In the genomic region with DNA sequence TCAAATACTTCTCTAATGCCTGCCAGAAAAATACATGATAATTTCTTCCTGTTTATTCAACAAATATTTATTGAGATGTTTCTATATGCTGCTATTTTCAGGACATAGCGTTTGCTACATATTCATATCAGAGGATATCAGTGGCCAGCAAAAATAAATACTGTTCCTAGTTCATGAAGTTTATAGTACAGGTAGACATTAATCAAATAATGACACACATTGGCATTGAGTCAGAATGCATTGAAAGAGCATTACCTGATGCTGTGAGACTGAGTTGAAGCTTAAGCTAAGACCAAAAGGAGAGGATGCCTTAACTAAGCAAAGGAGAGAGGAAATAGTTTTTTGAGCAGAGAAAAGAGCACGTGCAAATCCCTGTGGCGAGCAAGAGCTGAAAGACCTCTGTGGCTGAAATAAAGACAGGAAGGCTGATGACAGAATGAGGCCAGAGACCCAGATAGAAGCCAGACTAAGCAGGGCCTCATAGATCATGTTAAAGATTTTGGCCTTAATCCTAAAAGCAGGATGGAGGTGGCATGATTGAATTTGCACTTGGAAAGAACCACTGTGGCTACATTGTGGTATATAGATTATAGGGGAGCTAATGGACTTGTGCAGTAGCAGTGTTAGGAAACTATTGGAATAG, we compare ENCODE assay signal across 22 cellular contexts. TPM values are rescaled to one million over a fixed set of nuclear protein-coding genes. Genes with fewer than 3 reads are reported as not detected.
DNase-seq lines count a peak whose midpoint lies in the region; ATAC-seq, FAIRE-seq and TF ChIP-seq lines count a peak whose summit lies in the region.
"Had no signal": no experiment of that assay in that cellular context is flagged by ENCODE, and none has a peak within 500 bp of the region (broad histone marks: within the 10 kb centered on the region; RNA-seq: fewer than 3 reads in every experiment).

No MANE protein-coding gene starts in this region.

- FAIRE-seq in astrocyte (lab: Jason Lieb, UNC) (no peak), pancreas (lab: Jason Lieb, UNC) (no peak)

- peak overlapping the region; percentile 14 for H3K27ac Mint-ChIP-seq in activated CD4-positive, alpha-beta T cell treated with anti-CD3 and anti-CD28 coated beads for 36 hours
- no peak overlapping the region for H3K27ac Mint-ChIP-seq in astrocyte (ENCODE audit: unreplicated experiment)
- H3K27ac Mint-ChIP-seq: CD14-positive monocyte, IgD-negative memory B cell had no signal

- no peaks in the 10 kb centered on the region for H3K9me3 Mint-ChIP-seq in activated CD4-positive, alpha-beta T cell treated with anti-CD3 and anti-CD28 coated beads for 36 hours (ENCODE audit: low read depth)
- peaks cover 1% of the 10 kb centered on the region for H3K9me3 Mint-ChIP-seq in astrocyte (ENCODE audit: unreplicated experiment)
- H3K9me3 Mint-ChIP-seq: CD14-positive monocyte, IgD-negative memory B cell had no signal

- peaks cover 53% of the 10 kb centered on the region for H3K4me1 Mint-ChIP-seq in activated CD4-positive, alpha-beta T cell treated with anti-CD3 and anti-CD28 coated beads for 36 hours
- H3K4me1 Mint-ChIP-seq in astrocyte (ENCODE audit: low read depth, unreplicated experiment) = no peaks in the 10 kb centered on the region
- H3K4me1 Mint-ChIP-seq: IgD-negative memory B cell had no signal

- H3K27me3 ChIP-seq in astrocyte (ENCODE audit: insufficient read depth, low read length) = no peaks in the 10 kb centered on the region
- H3K27me3 ChIP-seq in pancreas = no peaks in the 10 kb centered on the region

- CTCF ChIA-PET in activated CD4-positive, alpha-beta T cell treated with anti-CD3 and anti-CD28 coated beads for 36 hours (lab: Charles Lee) = interaction anchor here (0.7 to 1.6 kb wide), 4 partner anchors 22 to 80 kb away, joined by 3 read pairs; no protein-coding TSS in a partner anchor

- H3K36me3 ChIP-seq in astrocyte (ENCODE audit: insufficient read depth, low read length) (no peaks in the 10 kb centered on the region), pancreas (no peaks in the 10 kb centered on the region)

- H3K36me3 Mint-ChIP-seq in activated CD4-positive, alpha-beta T cell treated with anti-CD3 and anti-CD28 coated beads for 36 hours (ENCODE audit: low read depth) = peaks cover 30% of the 10 kb centered on the region
- H3K36me3 Mint-ChIP-seq in astrocyte (ENCODE audit: low read depth, unreplicated experiment) = no peaks in the 10 kb centered on the region
- H3K36me3 Mint-ChIP-seq: IgD-negative memory B cell had no signal

- H3K27ac ChIP-seq in astrocyte (ENCODE audit: low read depth, low read length) (no peak overlapping the region), pancreas (no peak overlapping the region)
- H3K27ac ChIP-seq: PC-9, RWPE1 had no signal

- POLR2A ChIA-PET in activated CD4-positive, alpha-beta T cell treated with anti-CD3 and anti-CD28 coated beads for 36 hours (lab: Charles Lee) = no interaction called here

- intact Hi-C loops in activated CD4-positive, alpha-beta T cell treated with anti-CD3 and anti-CD28 coated beads for 36 hours (cut with DNase I, micrococcal nuclease) = loop anchor here in 1 of 2 experiments (5.0 kb wide), 1 partner anchor 34 kb away; the partner anchor contains the start of gene FAM241A
- intact Hi-C loops in pancreas (cut with DNase I) = no loop called here
- intact Hi-C loops in left ventricle myocardium superior (cut with micrococcal nuclease) = no loop called here

- H3K27me3 Mint-ChIP-seq in activated CD4-positive, alpha-beta T cell treated with anti-CD3 and anti-CD28 coated beads for 36 hours = no peaks in the 10 kb centered on the region
- H3K27me3 Mint-ChIP-seq in astrocyte (ENCODE audit: low read depth, unreplicated experiment) = no peaks in the 10 kb centered on the region
- H3K27me3 Mint-ChIP-seq: IgD-negative memory B cell had no signal

- no peaks in the 10 kb centered on the region for H3K79me2 ChIP-seq in astrocyte (ENCODE audit: insufficient read depth, low read length)

- H3K4me3 Mint-ChIP-seq in activated CD4-positive, alpha-beta T cell treated with anti-CD3 and anti-CD28 coated beads for 36 hours = no peak overlapping the region
- no peak overlapping the region for H3K4me3 Mint-ChIP-seq in astrocyte (ENCODE audit: unreplicated experiment)
- H3K4me3 Mint-ChIP-seq: CD14-positive monocyte, IgD-negative memory B cell had no signal

- no peak overlapping the region for H2AFZ ChIP-seq in astrocyte (ENCODE audit: low read depth, low read length)
- H2AFZ ChIP-seq: PC-9 had no signal

- no peak overlapping the region for H3K9ac ChIP-seq in astrocyte (ENCODE audit: low read length)

- H3K4me3 ChIP-seq in LNCaP clone FGC (ENCODE audit: low read depth, low read length) (no peak overlapping the region), astrocyte (ENCODE audit: insufficient read depth, low read depth, low read length) (no peak overlapping the region), pancreas (no peak overlapping the region)
- H3K4me3 ChIP-seq: PC-9 had no signal

- H3K4me1 ChIP-seq in astrocyte (ENCODE audit: insufficient read depth, low read length) (no peaks in the 10 kb centered on the region), pancreas (no peaks in the 10 kb centered on the region)

- no peak overlapping the region for H3K4me2 ChIP-seq in astrocyte (ENCODE audit: low read length)
- H3K4me2 ChIP-seq: PC-9 had no signal

- H4K20me1 ChIP-seq in astrocyte (ENCODE audit: insufficient read depth, low read length) = no peaks in the 10 kb centered on the region

- ATAC-seq in activated CD4-positive, alpha-beta T cell treated with anti-CD3 and anti-CD28 coated beads for 36 hours = no peak
- ATAC-seq in pancreas = peak in 3 of 4 donors; percentile 23 to 51 (median 34)
- ATAC-seq in GM19397 (IDR thresholded peaks at IDR 0.05; ENCODE audit: unreplicated experiment) = no peak
- ATAC-seq in left ventricle myocardium superior = no peak

- TF ChIP-seq CTCF in LNCaP clone FGC (IDR thresholded peaks at IDR 0.05; ENCODE audit: control insufficient read depth, extremely low read depth, insufficient read depth) (no peak), astrocyte (IDR thresholded peaks at IDR 0.05; ENCODE audit: insufficient read depth, low read depth, low read length) (no peak), pancreas (IDR thresholded peaks at IDR 0.05) (no peak)

- no peak for DNase-seq in activated CD4-positive, alpha-beta T cell treated with anti-CD3 and anti-CD28 coated beads for 36 hours
- no peak for DNase-seq in activated CD4-positive, alpha-beta T cell treated with anti-CD3 and anti-CD28 coated beads for 4 hours
- DNase-seq in LNCaP clone FGC (ENCODE audit: low read depth) = peak; percentile 63
- peak; percentile 29 for DNase-seq in astrocyte (ENCODE audit: low read depth)
- DNase-seq in pancreas = no peak
- no peak for DNase-seq in T1000 (lab: John Stamatoyannopoulos, UW)
- DNase-seq in left ventricle myocardium superior = no peak
- DNase-seq: 8988T, COR-L47, GOT3, NCI-H1105, NCI-H1694, NCI-H2107, NCI-H2227 treated with DMSO at 0.1 percent for 48 hours, NCI-H510A treated with DMSO at 0.1 percent for 48 hours, NCI-H82, PC-9, SIG-M5 had no signal

- H3K9me3 ChIP-seq in astrocyte (ENCODE audit: insufficient read depth, low read depth, low read length) (no peaks in the 10 kb centered on the region), pancreas (no peaks in the 10 kb centered on the region)

- 61 to 63% methylated on average over 3 of the region's 3 CpGs for WGBS in pancreas, 2 donors

RNA-seq across cellular contexts. Expression of gene FAM241A, which starts 36.2 kb away (rescaled TPM):
- 1 to 10 TPM; 3.2 to 3.5 TPM for total RNA-seq in activated CD4-positive, alpha-beta T cell treated with anti-CD3 and anti-CD28 coated beads for 36 hours
- total RNA-seq in astrocyte (1.5 and 1.7 TPM in 2 replicates), pancreas (1 to 10 TPM in 1 of 6 donors, under 1 TPM in 5; 0.51 to 1.2 (median 0.76) TPM), left ventricle myocardium superior (11.3 TPM)
- polyA plus RNA-seq in pancreas = 1 to 10 TPM; 1.1 to 1.4 TPM

RNA-seq across cellular contexts. Expression of gene AP1AR, which starts 50.1 kb away (rescaled TPM):
- total RNA-seq in activated CD4-positive, alpha-beta T cell treated with anti-CD3 and anti-CD28 coated beads for 36 hours = 10 to 100 TPM; 15.8 to 16.5 TPM
- total RNA-seq in astrocyte = 18.9 and 20.0 TPM in 2 replicates
- 10 to 100 TPM in 2 of 6 donors, 1 to 10 TPM in 4; 5.5 to 11.4 (median 8.9) TPM for total RNA-seq in pancreas
- 1 to 10 TPM; 4.5 to 7.3 TPM for polyA plus RNA-seq in pancreas
- 10.2 TPM for total RNA-seq in left ventricle myocardium superior

Comparison
In these comparisons a context has a peak if more than half of its experiments do, and no peak if none do; other contexts are left out.
1. ATAC-seq: peak in pancreas (3 of 4); none in activated CD4-positive, alpha-beta T cell treated with anti-CD3 and anti-CD28 coated beads for 36 hours (single experiment), GM19397 (single experiment) and left ventricle myocardium superior (single experiment).
2. DNase-seq: peak in LNCaP clone FGC (single experiment) and astrocyte (single experiment); none in activated CD4-positive, alpha-beta T cell treated with anti-CD3 and anti-CD28 coated beads for 36 hours (single experiment), activated CD4-positive, alpha-beta T cell treated with anti-CD3 and anti-CD28 coated beads for 4 hours (0 of 2), pancreas (0 of 6), T1000 (single experiment) and left ventricle myocardium superior (single experiment).